ENCODE assay signal across 8 cellular contexts in genomic region chr5:108379722-108380530, GRCh38. TPM values are rescaled to one million over a fixed set of nuclear protein-coding genes. Genes with fewer than 3 reads are reported as not detected.
A peak's percentile ranks its signal among the peaks of the same experiment; 100 is the strongest.
DNase-seq lines count a peak whose midpoint lies in the region; ATAC-seq and TF ChIP-seq lines count a peak whose summit lies in the region.

No MANE protein-coding gene starts in this region.

- H3K27me3 ChIP-seq in H9 (ENCODE audit: insufficient read depth, low read length) (no peaks in the 10 kb centered on the region), parathyroid adenoma (ENCODE audit: control insufficient read depth, insufficient read depth, low read length) (no peaks in the 10 kb centered on the region)

- peaks cover 5% of the 10 kb centered on the region for H3K23me2 ChIP-seq in H9 (ENCODE audit: insufficient read length, low read depth, low read length, poor library complexity, severe bottlenecking)

- H3K36me3 Mint-ChIP-seq in H9 (ENCODE audit: insufficient read depth in 1 of 3, low read depth in 3 of 3) = peaks cover 8 to 13% (median 10%) of the 10 kb centered on the region in 3 experiments

- H3K9me3 ChIP-seq in H9 (ENCODE audit: control insufficient read depth, low read depth, low read length) = no peaks in the 10 kb centered on the region
- H3K9me3 ChIP-seq in parathyroid adenoma (ENCODE audit: control insufficient read depth, low read length) = no peaks in the 10 kb centered on the region

- no peak overlapping the region for H3K4ac ChIP-seq in H9 (ENCODE audit: low read depth, low read length)

- no peak overlapping the region; a peak in 1 of 7 replicates for H3K27ac Mint-ChIP-seq in H9

- H2AFZ ChIP-seq in H9 (ENCODE audit: low read length) = no peak overlapping the region
- H2AFZ ChIP-seq in parathyroid adenoma = peak overlapping the region; percentile 94

- H2BK5ac ChIP-seq in H9 (ENCODE audit: insufficient read length, low read length) = no peak overlapping the region

- no peak overlapping the region for H2BK120ac ChIP-seq in H9 (ENCODE audit: low read depth, low read length, poor library complexity, severe bottlenecking)

- H3K27ac ChIP-seq in H9 (ENCODE audit: insufficient read length, low read depth, low read length) = no peak overlapping the region
- peak overlapping the region; percentile 98 for H3K27ac ChIP-seq in parathyroid adenoma

- WGBS in H9 (ENCODE audit: extremely low coverage, insufficient read length, low lambda C conversion rate) = no CpG with 5 or more reads among the region's 8 CpGs

- H3K23ac ChIP-seq in H9 (ENCODE audit: insufficient read length, low read depth, low read length) = no peak overlapping the region

- H3K4me1 ChIP-seq in H9 (ENCODE audit: insufficient read depth, low read length) (0 out of 2 replicates have a peak, but pooled peaks cover 3% of the 10 kb centered on the region), parathyroid adenoma (peaks cover 10% of the 10 kb centered on the region)

- H4K20me1 ChIP-seq in H9 (ENCODE audit: control insufficient read depth, insufficient read depth, insufficient read length) = no peaks in the 10 kb centered on the region

- no peak overlapping the region for H2BK12ac ChIP-seq in H9 (ENCODE audit: insufficient read length, low read depth, low read length)

- H3K14ac ChIP-seq in H9 (ENCODE audit: insufficient read depth, low read length) = no peak overlapping the region

- H3K4me3 ChIP-seq in epithelial cell of proximal tubule (ENCODE audit: low read depth, low read length) = peak overlapping the region; percentile 87
- H3K4me3 ChIP-seq in parathyroid adenoma (ENCODE audit: low read depth, low read length) = peak overlapping the region; percentile 70

- H3K27me3 Mint-ChIP-seq in H9 (ENCODE audit: low read depth) = no peaks in the 10 kb centered on the region

- no peak overlapping the region for H4K5ac ChIP-seq in H9 (ENCODE audit: insufficient read length, low read depth, low read length)

- ATAC-seq in HG03521 (IDR thresholded peaks at IDR 0.05; ENCODE audit: unreplicated experiment) (no peak), GM21576 (IDR thresholded peaks at IDR 0.05; ENCODE audit: unreplicated experiment) (no peak), GM19452 (IDR thresholded peaks at IDR 0.05; ENCODE audit: unreplicated experiment) (no peak)

- H3K9me3 Mint-ChIP-seq in H9 = peaks cover 14% of the 10 kb centered on the region in 2 experiments; a peak in 4 of 5 replicates

- no peak overlapping the region for H4K91ac ChIP-seq in H9 (ENCODE audit: insufficient read length, low read depth, low read length)

- no peak overlapping the region for H2BK20ac ChIP-seq in H9 (ENCODE audit: low read depth, low read length, poor library complexity, severe bottlenecking)

- H2AK5ac ChIP-seq in H9 (ENCODE audit: insufficient read length, low read length) = no peak overlapping the region

- H3K56ac ChIP-seq in H9 (ENCODE audit: insufficient read length, low read depth, low read length) = no peak overlapping the region

- H3K9ac ChIP-seq in H9 (ENCODE audit: extremely low read depth, insufficient read length, low read length) (no peak overlapping the region), parathyroid adenoma (peak overlapping the region; percentile 46)

- no peak overlapping the region for H3K18ac ChIP-seq in H9 (ENCODE audit: insufficient read length, low read depth, low read length)

- TF ChIP-seq CTCF in H9 (conservative IDR thresholded peaks at IDR 0.05) = no peak
- TF ChIP-seq CTCF in epithelial cell of proximal tubule (conservative IDR thresholded peaks at IDR 0.05; ENCODE audit: low read depth, low read length) = no peak
- TF ChIP-seq CTCF in parathyroid adenoma (IDR thresholded peaks at IDR 0.05) = no peak

- H3K4me3 Mint-ChIP-seq in H9 = peak overlapping the region; percentile 86 to 90

- peaks cover 21 to 28% of the 10 kb centered on the region in 2 experiments for H3K4me1 Mint-ChIP-seq in H9

- no peaks in the 10 kb centered on the region for H3K36me3 ChIP-seq in parathyroid adenoma (ENCODE audit: control insufficient read depth, insufficient read depth, low read length)

- H4K8ac ChIP-seq in H9 (replicated peaks; ENCODE audit: insufficient read length, low read depth, low read length) = no peak overlapping the region

- DNase-seq in H9 (no peak), RKO (ENCODE audit: low spot score) (peak; percentile 69), epithelial cell of proximal tubule (ENCODE audit: low read depth) (no peak), SHP77 (lab: John Stamatoyannopoulos, UW) (no peak)

- H3K4me2 ChIP-seq in H9 (ENCODE audit: insufficient read depth, insufficient read length, low read length) (peak overlapping the region; percentile 63), parathyroid adenoma (ENCODE audit: low read length) (peak overlapping the region; percentile 59)

- H3K79me2 ChIP-seq in H9 (ENCODE audit: insufficient read depth, low read length) = no peaks in the 10 kb centered on the region
- H3K79me2 ChIP-seq in parathyroid adenoma = peaks cover 4% of the 10 kb centered on the region

- H3K79me1 ChIP-seq in H9 (ENCODE audit: insufficient read depth, low read depth, low read length, poor library complexity, severe bottlenecking) = no peaks in the 10 kb centered on the region

- H3T11ph ChIP-seq in H9 (ENCODE audit: low read length) = no peak overlapping the region

- no peak overlapping the region for H2BK15ac ChIP-seq in H9 (ENCODE audit: low read depth, low read length)

RNA-seq across cellular contexts. Expression of gene FBXL17, which starts 2.0 kb away (rescaled TPM):
- total RNA-seq in H9 (2021) (5.3 and 6.2 TPM in 2 replicates), epithelial cell of proximal tubule (4.2 and 4.3 TPM in 2 replicates)
